1 cellular context compared by ENCODE assay signal in the genomic region with DNA sequence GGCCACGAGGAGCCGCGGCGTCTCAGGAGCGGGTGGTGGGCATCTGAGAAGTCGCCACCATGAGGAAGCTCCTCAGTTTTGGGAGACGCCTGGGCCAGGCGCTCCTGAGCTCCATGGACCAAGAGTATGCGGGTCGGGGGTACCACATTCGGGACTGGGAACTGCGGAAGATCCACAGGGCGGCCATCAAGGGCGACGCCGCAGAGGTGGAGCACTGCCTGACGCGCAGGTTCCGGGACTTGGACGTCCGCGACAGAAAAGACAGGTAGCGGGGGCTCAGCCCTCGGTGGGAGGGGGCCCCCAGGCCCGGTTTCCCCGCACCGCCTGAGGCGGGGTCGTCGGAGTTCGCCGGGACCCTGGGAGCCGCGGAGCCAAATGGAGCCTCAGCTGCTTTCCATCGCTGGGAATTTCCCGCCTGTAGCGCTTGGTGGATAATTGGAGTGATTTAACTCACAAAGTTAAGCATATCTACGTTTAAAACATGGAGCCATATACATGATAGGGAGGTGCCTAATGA.
TF ChIP-seq lines count a peak whose summit lies in the region.

No MANE protein-coding gene starts in this region.

TF ChIP-seq in A549, 52 proteins besides CTCF, POLR2A, EP300 and RAD21 (continued from another document):
- TF ChIP-seq, protein P1, sequence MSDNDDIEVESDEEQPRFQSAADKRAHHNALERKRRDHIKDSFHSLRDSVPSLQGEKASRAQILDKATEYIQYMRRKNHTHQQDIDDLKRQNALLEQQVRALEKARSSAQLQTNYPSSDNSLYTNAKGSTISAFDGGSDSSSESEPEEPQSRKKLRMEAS (IDR thresholded peaks at IDR 0.05): 0 out of 2 replicates have a peak, but pooled peaks have one; percentile 31
- TF ChIP-seq NFE2L2 (conservative IDR thresholded peaks at IDR 0.05; ENCODE audit: low read length): no peak
